In the genomic region with DNA sequence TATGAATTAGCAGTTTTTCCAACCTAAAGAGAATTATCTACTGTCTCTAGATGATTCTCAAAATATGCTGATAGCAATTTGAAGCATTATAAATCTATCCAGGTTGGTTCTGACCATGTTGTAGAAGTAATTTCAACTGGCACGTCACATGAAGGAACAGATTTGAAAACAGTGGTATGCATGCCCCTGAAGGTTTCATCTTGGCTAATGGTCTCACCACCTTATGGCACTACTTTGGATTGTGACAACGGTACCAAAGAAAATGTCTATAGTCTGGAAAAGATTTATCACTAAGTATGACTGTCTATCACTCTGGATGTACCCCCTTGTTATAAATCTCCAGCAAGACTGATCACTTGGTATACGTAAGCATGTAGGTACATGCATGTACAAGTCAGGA, we compare ENCODE assay signal across 23 cellular contexts.
"Had no signal": no experiment of that assay in that cellular context is flagged by ENCODE, and none has a peak within 500 bp of the region (broad histone marks: within the 10 kb centered on the region; RNA-seq: fewer than 3 reads in every experiment).

No MANE protein-coding gene starts in this region.

- H3K36me3 ChIP-seq: prostate gland, right atrium auricular region, suprapubic skin, transverse colon, upper lobe of right lung, uterus had no signal

- H3K4me2 ChIP-seq: smooth muscle cell had no signal

- ATAC-seq: left lobe of liver; naive thymus-derived CD8-positive, alpha-beta T cell; sciatic nerve; stimulated activated naive CD8-positive, alpha-beta T cell treated with anti-CD3 and anti-CD28 coated beads, Interleukin-15, amount 100 ng/mL, for 72 hours; upper lobe of right lung had no signal

- H3K4me1 ChIP-seq: prostate gland, right atrium auricular region, suprapubic skin, transverse colon, upper lobe of right lung, uterus had no signal

- H3K27me3 ChIP-seq: right atrium auricular region, suprapubic skin, transverse colon, upper lobe of right lung, uterus had no signal

- H3K4me3 ChIP-seq: prostate gland, right atrium auricular region, smooth muscle cell, suprapubic skin, transverse colon, upper lobe of right lung, uterus had no signal

- DNase-seq: cortex of kidney; hypothalamus; kidney; mesendoderm; midbrain; naive thymus-derived CD8-positive, alpha-beta T cell; nephron progenitor cell; nucleus accumbens; stimulated activated CD4-positive, alpha-beta T cell treated with anti-CD3 and anti-CD28 coated beads, Interleukin-12 subunit alpha, Interleukin-12 subunit beta, amount 100 ng/mL, for 4 hours; stimulated activated CD4-positive, alpha-beta T cell treated with anti-CD3 and anti-CD28 coated beads, Interleukin-1b, Interleukin-23, amount 100 ng/mL, for 48 hours; stimulated activated CD4-positive, alpha-beta T cell treated with anti-CD3 and anti-CD28 coated beads, Interleukin-4, amount 100 ng/mL, for 1 hour; stimulated activated CD8-positive, alpha-beta memory T cell treated with anti-CD3 and anti-CD28 coated beads, Interleukin-4, amount 100 ng/mL, for 48 hours; stimulated activated naive CD4-positive, alpha-beta T cell; stimulated activated naive CD8-positive, alpha-beta T cell treated with anti-CD3 and anti-CD28 coated beads, Interleukin-15, amount 100 ng/mL, for 72 hours; transverse colon; upper lobe of right lung; uterus had no signal

- H3K27ac ChIP-seq: prostate gland, right atrium auricular region, suprapubic skin, transverse colon, upper lobe of right lung, uterus had no signal

- H3K9me3 ChIP-seq: prostate gland, right atrium auricular region, suprapubic skin, transverse colon, upper lobe of right lung, uterus had no signal
